In the genomic region with DNA sequence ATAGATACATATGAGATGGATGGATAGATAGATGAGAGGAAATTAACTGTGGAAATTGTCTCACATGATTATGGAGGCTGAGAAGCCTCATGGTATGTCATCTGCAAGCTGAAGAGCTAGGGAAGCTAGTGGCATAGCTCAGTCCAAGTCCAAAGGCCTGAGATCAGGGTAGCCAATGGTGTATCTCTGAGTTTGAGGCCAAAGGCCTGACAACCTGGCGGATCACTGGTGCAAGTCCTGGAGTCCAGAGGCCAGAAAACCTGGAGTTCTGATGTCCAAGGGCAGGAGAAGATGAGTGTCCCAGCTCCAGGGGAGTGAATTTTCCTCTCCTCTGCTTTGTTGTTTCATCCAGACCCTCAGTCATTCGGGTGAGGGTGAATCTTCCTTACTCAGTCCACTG, we compare ENCODE assay signal across 25 cellular contexts. TPM values are rescaled to one million over a fixed set of nuclear protein-coding genes. Genes with fewer than 3 reads are reported as not detected.
"Had no signal": no experiment of that assay in that cellular context is flagged by ENCODE, and none has a peak within 500 bp of the region (broad histone marks: within the 10 kb centered on the region; RNA-seq: fewer than 3 reads in every experiment).

No MANE protein-coding gene starts in this region.

- ATAC-seq: activated CD4-positive, alpha-beta T cell treated with anti-CD3 and anti-CD28 coated beads for 36 hours; activated CD8-positive, alpha-beta T cell treated with anti-CD3 and anti-CD28 coated beads, Interleukin-2, amount 10 ng/mL, durations not matched to agents 7 days and 5 days; activated naive CD8-positive, alpha-beta T cell treated with anti-CD3 and anti-CD28 coated beads, Interleukin-2, amount 50 U/mL, for 24 hours; activated T-cell treated with anti-CD3 and anti-CD28 coated beads, Interleukin-2, amount 50 U/mL, for 4 hours; activated T-helper 17 cell treated with anti-CD3 and anti-CD28 coated beads, Interleukin-2, amount 50 U/mL, for 72 hours; body of pancreas had no signal

- DNase-seq: activated CD4-positive, alpha-beta memory T cell treated with anti-CD3 and anti-CD28 coated beads for 36 hours; activated CD4-positive, alpha-beta T cell treated with anti-CD3 and anti-CD28 coated beads for 36 hours; activated CD4-positive, alpha-beta T cell treated with anti-CD3 and anti-CD28 coated beads, Interleukin-2, amount 10 ng/mL, durations not matched to agents 24 days and 14 days; activated CD4-positive, CD25-positive, alpha-beta regulatory T cell; activated CD4-positive, CD25-positive, alpha-beta regulatory T cell treated with anti-CD3 and anti-CD28 coated beads, Interleukin-2, amount 50 U/mL, for 72 hours; activated CD8-positive, alpha-beta T cell treated with anti-CD3 and anti-CD28 coated beads, Interleukin-2, amount 10 ng/mL, durations not matched to agents 7 days and 5 days; activated effector memory CD4-positive, alpha-beta T cell treated with Interleukin-2 at 50 U/mL for 16 hours; activated gamma-delta T cell treated with Interleukin-2 at 50 U/mL for 16 hours; activated naive CD4-positive, alpha-beta T cell treated with Interleukin-2 at 50 U/mL for 16 hours; activated naive CD8-positive, alpha-beta T cell treated with anti-CD3 and anti-CD28 coated beads for 36 hours; activated naive CD8-positive, alpha-beta T cell treated with anti-CD3 and anti-CD28 coated beads, Interleukin-2, amount 50 U/mL, for 24 hours; activated T-cell treated with anti-CD3 and anti-CD28 coated beads, Interleukin-2, amount 50 U/mL, for 4 hours; adrenal gland; amygdala; aorta; body of pancreas; central memory CD4-positive, alpha-beta T cell; cerebellar nuclear complex; colonic mucosa; effector CD8-positive, alpha-beta T cell; foreskin fibroblast; glutamatergic neuron; T-helper 2 cell had no signal

RNA-seq across cellular contexts. Expression of gene SPOCD1, which starts 43.9 kb away (rescaled TPM):
- total RNA-seq: activated CD4-positive, alpha-beta T cell treated with anti-CD3 and anti-CD28 coated beads, Interleukin-2, amount 10 ng/mL, durations not matched to agents 24 days and 14 days; activated CD8-positive, alpha-beta T cell treated with anti-CD3 and anti-CD28 coated beads, Interleukin-2, amount 10 ng/mL, durations not matched to agents 7 days and 5 days; activated naive CD8-positive, alpha-beta T cell treated with anti-CD3 and anti-CD28 coated beads for 36 hours; T-helper 1 cell treated with Interleukin-12 subunit alpha and Interleukin-12 subunit beta and Interleukin-4 antibody, amounts not matched to agents 30 ng/mL and 1 ng/mL, for 36 hours had no signal
